ENCODE assay signal across 32 cellular contexts in the genomic region with DNA sequence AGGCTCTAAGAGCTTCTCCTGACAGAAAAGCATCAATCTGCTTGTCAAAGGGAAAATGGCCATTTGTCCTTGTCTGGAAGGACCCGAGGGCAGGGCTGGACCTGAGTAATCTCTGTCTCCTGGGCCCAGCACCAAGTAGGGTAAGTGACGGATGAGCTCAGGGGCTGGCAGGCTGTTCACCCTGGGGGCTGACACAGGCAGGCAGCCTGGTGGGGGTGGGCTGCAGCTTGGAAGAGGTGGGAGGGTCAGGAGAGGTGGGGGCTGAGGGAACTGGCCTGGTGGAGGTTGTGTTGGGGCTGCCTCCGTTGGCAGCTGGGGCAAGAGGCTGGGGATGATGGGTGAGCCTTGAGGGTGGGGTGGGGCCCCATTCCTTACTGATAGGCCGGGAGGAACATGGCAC.
"Had no signal": no experiment of that assay in that cellular context is flagged by ENCODE, and none has a peak within 500 bp of the region (broad histone marks: within the 10 kb centered on the region; RNA-seq: fewer than 3 reads in every experiment).

No MANE protein-coding gene starts in this region.

- H3K36me3 ChIP-seq: adrenal gland, cardiac muscle cell, colonic mucosa, heart left ventricle, left lung, right lobe of liver, thyroid gland, upper lobe of right lung had no signal

- H3K9me3 ChIP-seq: adrenal gland, body of pancreas, colonic mucosa, heart left ventricle, left lung, right lobe of liver, thyroid gland, upper lobe of right lung had no signal

- H3K27ac Mint-ChIP-seq: activated naive CD4-positive, alpha-beta T cell treated with anti-CD3 and anti-CD28 coated beads for 36 hours; activated naive CD8-positive, alpha-beta T cell treated with anti-CD3 and anti-CD28 coated beads for 36 hours; activated T-helper 1 cell treated with anti-CD3 and anti-CD28 coated beads, Interleukin-12 subunit alpha, Interleukin-12 subunit beta, Interleukin-2, Interleukin-4 antibody, amounts not matched to agents 30 ng/mL and 10 ng/mL and 1 ng/mL, durations not matched to agents 14 hours and 24 hours and 36 hours; immature natural killer cell; natural killer cell; stimulated activated effector memory CD8-positive, alpha-beta T cell treated with anti-CD3 and anti-CD28 coated beads, Interleukin-12 subunit alpha, Interleukin-12 subunit beta, amount 100 ng/mL, for 72 hours had no signal

- H3K9me3 Mint-ChIP-seq: activated naive CD4-positive, alpha-beta T cell treated with anti-CD3 and anti-CD28 coated beads for 36 hours; activated naive CD8-positive, alpha-beta T cell treated with anti-CD3 and anti-CD28 coated beads for 36 hours; activated T-helper 1 cell treated with anti-CD3 and anti-CD28 coated beads, Interleukin-12 subunit alpha, Interleukin-12 subunit beta, Interleukin-2, Interleukin-4 antibody, amounts not matched to agents 30 ng/mL and 10 ng/mL and 1 ng/mL, durations not matched to agents 14 hours and 24 hours and 36 hours; immature natural killer cell; natural killer cell; stimulated activated effector memory CD8-positive, alpha-beta T cell treated with anti-CD3 and anti-CD28 coated beads, Interleukin-12 subunit alpha, Interleukin-12 subunit beta, amount 100 ng/mL, for 72 hours; stimulated activated naive CD8-positive, alpha-beta T cell treated with anti-CD3 and anti-CD28 coated beads, Interleukin-15, amount 100 ng/mL, for 72 hours had no signal

- H3K36me3 Mint-ChIP-seq: activated naive CD8-positive, alpha-beta T cell treated with anti-CD3 and anti-CD28 coated beads for 36 hours; immature natural killer cell; natural killer cell; stimulated activated effector memory CD8-positive, alpha-beta T cell treated with anti-CD3 and anti-CD28 coated beads, Interleukin-12 subunit alpha, Interleukin-12 subunit beta, amount 100 ng/mL, for 72 hours had no signal

- H3K4me1 ChIP-seq: adrenal gland, body of pancreas, colonic mucosa, left lung, right lobe of liver, thyroid gland, upper lobe of right lung had no signal

- DNase-seq: activated CD4-positive, alpha-beta T cell treated with anti-CD3 and anti-CD28 coated beads for 4 hours; activated CD4-positive, alpha-beta T cell treated with anti-CD3 and anti-CD28 coated beads, Interleukin-2, amount 50 U/mL, for 4 hours; activated effector memory CD4-positive, alpha-beta T cell treated with anti-CD3 and anti-CD28 coated beads, Interleukin-2, amount 50 U/mL, for 16 hours; activated naive CD4-positive, alpha-beta T cell treated with anti-CD3 and anti-CD28 coated beads for 36 hours; activated naive CD8-positive, alpha-beta T cell treated with anti-CD3 and anti-CD28 coated beads for 36 hours; activated T-cell treated with anti-CD3 and anti-CD28 coated beads, Interleukin-2, amount 50 U/mL, for 1 hour; adrenal gland; aorta; body of pancreas; cerebellar nuclear complex; colonic mucosa; dorsolateral prefrontal cortex; effector memory CD4-positive, alpha-beta T cell; foreskin fibroblast; heart left ventricle; hypothalamus; immature natural killer cell; mesendoderm; natural killer cell; posterior cingulate gyrus; right lobe of liver; stimulated activated CD4-positive, alpha-beta T cell treated with anti-CD3 and anti-CD28 coated beads, Interleukin-4, amount 100 ng/mL, for 1 hour; stimulated activated naive CD8-positive, alpha-beta T cell treated with anti-CD3 and anti-CD28 coated beads, Interleukin-15, amount 100 ng/mL, for 72 hours; substantia nigra; thyroid gland; upper lobe of right lung had no signal

- ATAC-seq: body of pancreas; esophagus mucosa; heart left ventricle; left lung; natural killer cell; right lobe of liver; stimulated activated effector memory CD8-positive, alpha-beta T cell treated with anti-CD3 and anti-CD28 coated beads, Interleukin-12 subunit alpha, Interleukin-12 subunit beta, amount 100 ng/mL, for 72 hours; stimulated activated naive CD8-positive, alpha-beta T cell treated with anti-CD3 and anti-CD28 coated beads, Interleukin-15, amount 100 ng/mL, for 72 hours had no signal

- H3K27ac ChIP-seq: adrenal gland, body of pancreas, cardiac muscle cell, colonic mucosa, dorsolateral prefrontal cortex, heart left ventricle, left lung, right lobe of liver, thyroid gland, upper lobe of right lung had no signal

- H3K27me3 ChIP-seq: body of pancreas, cardiac muscle cell, colonic mucosa, dorsolateral prefrontal cortex, left lung, right lobe of liver, thyroid gland, upper lobe of right lung had no signal

- H3K4me3 Mint-ChIP-seq: activated naive CD4-positive, alpha-beta T cell treated with anti-CD3 and anti-CD28 coated beads for 36 hours; activated naive CD8-positive, alpha-beta T cell treated with anti-CD3 and anti-CD28 coated beads for 36 hours; activated T-helper 1 cell treated with anti-CD3 and anti-CD28 coated beads, Interleukin-12 subunit alpha, Interleukin-12 subunit beta, Interleukin-2, Interleukin-4 antibody, amounts not matched to agents 30 ng/mL and 10 ng/mL and 1 ng/mL, durations not matched to agents 14 hours and 24 hours and 36 hours; immature natural killer cell; natural killer cell; stimulated activated effector memory CD8-positive, alpha-beta T cell treated with anti-CD3 and anti-CD28 coated beads, Interleukin-12 subunit alpha, Interleukin-12 subunit beta, amount 100 ng/mL, for 72 hours; stimulated activated naive CD8-positive, alpha-beta T cell treated with anti-CD3 and anti-CD28 coated beads, Interleukin-15, amount 100 ng/mL, for 72 hours had no signal

- H3K4me3 ChIP-seq: adrenal gland, body of pancreas, cardiac muscle cell, colonic mucosa, dorsolateral prefrontal cortex, heart left ventricle, left lung, lung, right lobe of liver, thyroid gland, upper lobe of right lung had no signal

- H3K4me1 Mint-ChIP-seq: activated naive CD8-positive, alpha-beta T cell treated with anti-CD3 and anti-CD28 coated beads for 36 hours; immature natural killer cell; natural killer cell; stimulated activated effector memory CD8-positive, alpha-beta T cell treated with anti-CD3 and anti-CD28 coated beads, Interleukin-12 subunit alpha, Interleukin-12 subunit beta, amount 100 ng/mL, for 72 hours; stimulated activated naive CD8-positive, alpha-beta T cell treated with anti-CD3 and anti-CD28 coated beads, Interleukin-15, amount 100 ng/mL, for 72 hours had no signal
